ENCODE assay signal across 31 cellular contexts in genomic region chr11:67497656-67498291, GRCh38. TPM values are rescaled to one million over a fixed set of nuclear protein-coding genes. Genes with fewer than 3 reads are reported as not detected.
"Had no signal": no experiment of that assay in that cellular context is flagged by ENCODE, and none has a peak within 500 bp of the region (broad histone marks: within the 10 kb centered on the region; RNA-seq: fewer than 3 reads in every experiment).

No MANE protein-coding gene starts in this region.

- H3K36me3 ChIP-seq: neural progenitor cell had no signal

- H3K9me3 ChIP-seq: esophagus muscularis mucosa, gastroesophageal sphincter, mucosa of descending colon, prostate gland, spleen, testis, tibial nerve, upper lobe of right lung, vagina had no signal

- H3K27me3 Mint-ChIP-seq: dendritic cell treated with granulocyte-macrophage colony-stimulating factor and Interleukin-4, amounts not matched to agents 40 ng/mL and 50 ng/mL, for 4 days; effector memory CD8-positive, alpha-beta T cell; naive thymus-derived CD8-positive, alpha-beta T cell; stimulated activated naive B cell treated with anti-CD40 and anti-IgM and Interleukin-4, amounts not matched to agents 10 μg/mL and 1 μg/mL and 100 μg/mL, for 72 hours; stimulated activated naive CD8-positive, alpha-beta T cell treated with anti-CD3 and anti-CD28 coated beads, Interleukin-15, amount 100 ng/mL, for 72 hours had no signal

- H3K4me3 ChIP-seq: esophagus muscularis mucosa, gastroesophageal sphincter, hepatocyte, mucosa of descending colon, neural progenitor cell, prostate gland, spleen, testis, tibial nerve, upper lobe of right lung, vagina had no signal

- H3K4me1 ChIP-seq: gastroesophageal sphincter, neural progenitor cell, parathyroid adenoma, prostate gland, testis, upper lobe of right lung, vagina had no signal

- H3K9me3 Mint-ChIP-seq: dendritic cell treated with granulocyte-macrophage colony-stimulating factor and Interleukin-4, amounts not matched to agents 40 ng/mL and 50 ng/mL, for 4 days; effector memory CD8-positive, alpha-beta T cell; naive thymus-derived CD8-positive, alpha-beta T cell; neural progenitor cell; stimulated activated naive CD8-positive, alpha-beta T cell treated with anti-CD3 and anti-CD28 coated beads, Interleukin-15, amount 100 ng/mL, for 72 hours had no signal

- H3K27ac ChIP-seq: epithelial cell of prostate, esophagus muscularis mucosa, gastroesophageal sphincter, hepatocyte, neural progenitor cell, parathyroid adenoma, prostate gland, spleen, testis, tibial nerve, upper lobe of right lung, vagina had no signal

- ATAC-seq: effector memory CD8-positive, alpha-beta T cell; gastroesophageal sphincter; left colon; mucosa of descending colon; naive thymus-derived CD8-positive, alpha-beta T cell; sciatic nerve; stimulated activated naive B cell treated with anti-CD40 and anti-IgM and Interleukin-4, amounts not matched to agents 10 μg/mL and 1 μg/mL and 100 μg/mL, for 72 hours; stimulated activated naive CD8-positive, alpha-beta T cell treated with anti-CD3 and anti-CD28 coated beads, Interleukin-15, amount 100 ng/mL, for 72 hours had no signal

- H3K9ac ChIP-seq: neural progenitor cell, parathyroid adenoma had no signal

- H3K4me3 Mint-ChIP-seq: dendritic cell treated with granulocyte-macrophage colony-stimulating factor and Interleukin-4, amounts not matched to agents 40 ng/mL and 50 ng/mL, for 4 days; effector memory CD8-positive, alpha-beta T cell; neural progenitor cell; stimulated activated naive B cell treated with anti-CD40 and anti-IgM and Interleukin-4, amounts not matched to agents 10 μg/mL and 1 μg/mL and 100 μg/mL, for 72 hours; stimulated activated naive CD8-positive, alpha-beta T cell treated with anti-CD3 and anti-CD28 coated beads, Interleukin-15, amount 100 ng/mL, for 72 hours had no signal

- H3K27ac Mint-ChIP-seq: neural progenitor cell; stimulated activated naive B cell treated with anti-CD40 and anti-IgM and Interleukin-4, amounts not matched to agents 10 μg/mL and 1 μg/mL and 100 μg/mL, for 72 hours; stimulated activated naive CD8-positive, alpha-beta T cell treated with anti-CD3 and anti-CD28 coated beads, Interleukin-15, amount 100 ng/mL, for 72 hours had no signal

- DNase-seq: effector memory CD8-positive, alpha-beta T cell; foreskin fibroblast; left colon; mammary epithelial cell; naive thymus-derived CD8-positive, alpha-beta T cell; occipital lobe; stimulated activated CD4-positive, alpha-beta T cell treated with anti-CD3 and anti-CD28 coated beads, Interleukin-15, amount 100 ng/mL, for 24 hours; stimulated activated CD4-positive, alpha-beta T cell treated with anti-CD3 and anti-CD28 coated beads, Interleukin-1b, Interleukin-23, amount 100 ng/mL, for 48 hours; stimulated activated CD4-positive, alpha-beta T cell treated with anti-CD3 and anti-CD28 coated beads, Interleukin-4, amount 100 ng/mL, for 24 hours; stimulated activated naive B cell treated with anti-CD40 and anti-IgM and Interleukin-4, amounts not matched to agents 10 μg/mL and 1 μg/mL and 100 μg/mL, for 72 hours; stimulated activated naive CD8-positive, alpha-beta T cell treated with anti-CD3 and anti-CD28 coated beads, Interleukin-15, amount 100 ng/mL, for 72 hours; testis; upper lobe of right lung had no signal

- FAIRE-seq: colon had no signal

RNA-seq across cellular contexts. Expression of gene CABP2, which starts 25.5 kb away (rescaled TPM):
- total RNA-seq: esophagus muscularis mucosa; gastroesophageal sphincter; hepatocyte; kidney epithelial cell; left colon; lower leg skin; mammary epithelial cell; mucosa of descending colon; naive thymus-derived CD8-positive, alpha-beta T cell; occipital lobe; prostate gland; sciatic nerve; skeletal muscle tissue; spleen; subcutaneous adipose tissue; testis; tibial nerve; upper lobe of right lung; vagina had no signal
- polyA plus RNA-seq: hepatocyte; mammary epithelial cell; naive thymus-derived CD8-positive, alpha-beta T cell; spleen had no signal
